ENCODE assay signal across 2 cellular contexts in the genomic region with DNA sequence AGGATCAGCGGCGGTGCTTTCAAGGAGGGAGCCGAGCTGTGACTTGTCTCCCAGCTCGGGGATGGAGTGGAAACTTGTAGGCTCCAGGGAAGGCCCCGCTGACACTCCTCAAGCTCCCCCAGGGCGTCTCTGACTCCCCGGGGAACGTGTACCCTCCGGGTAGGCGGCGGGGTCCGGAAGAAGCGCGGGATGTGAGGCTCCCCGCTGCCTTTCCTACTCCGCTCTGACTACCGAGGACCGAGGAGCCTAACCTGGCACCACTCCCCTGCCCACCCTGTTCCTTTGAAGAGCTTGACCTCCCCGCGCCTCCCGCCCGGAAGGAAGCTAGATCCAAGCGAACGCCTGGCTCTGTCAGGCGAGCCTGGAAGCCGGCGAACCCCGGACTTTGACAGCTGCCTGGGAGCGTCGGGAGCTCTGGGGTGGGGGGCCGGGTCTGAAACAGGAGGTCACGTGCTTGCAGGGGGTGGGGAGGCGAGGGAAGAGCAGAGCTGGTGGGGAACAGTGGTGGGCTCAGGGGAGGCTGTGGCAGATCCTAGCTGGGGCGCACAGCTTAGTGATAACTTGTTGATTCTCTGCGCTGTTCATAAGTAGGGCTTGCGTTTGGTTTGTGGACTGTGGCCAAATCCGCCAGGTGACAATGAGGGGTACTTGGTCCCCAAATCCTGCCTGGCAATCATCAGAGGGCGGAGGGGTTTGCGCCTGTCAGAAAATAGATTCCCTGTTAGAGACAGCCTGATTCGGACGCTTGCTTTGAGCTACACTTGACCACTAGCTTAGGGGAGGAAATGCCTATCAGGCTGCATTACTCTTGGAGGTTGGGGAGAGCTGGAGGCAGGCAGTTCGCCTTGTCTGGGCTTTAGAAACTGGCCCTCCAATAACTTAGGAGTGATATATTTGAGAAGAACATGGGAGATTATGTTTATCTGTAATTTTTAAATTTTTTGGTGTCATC.
TF ChIP-seq lines count a peak whose summit lies in the region.

No MANE protein-coding gene starts in this region.

TF ChIP-seq in IMR-90, 13 proteins besides CTCF, POLR2A, EP300 and RAD21 (continued from another document):
- TF ChIP-seq MAFK (IDR thresholded peaks at IDR 0.05; ENCODE audit: low read depth, low read length) (no peak), CHD1 (IDR thresholded peaks at IDR 0.05; ENCODE audit: low read depth, low read length) (no peak), CEBPB (IDR thresholded peaks at IDR 0.05; ENCODE audit: low read depth, low read length) (no peak), MXI1 (IDR thresholded peaks at IDR 0.05; ENCODE audit: borderline replicate concordance, low read depth, low read length) (no peak), BHLHE40 (IDR thresholded peaks at IDR 0.05; ENCODE audit: low read depth, low read length) (no peak), SMC3 (IDR thresholded peaks at IDR 0.05; ENCODE audit: low read depth, low read length) (no peak), MAZ (IDR thresholded peaks at IDR 0.05; ENCODE audit: borderline replicate concordance, low read depth, low read length) (no peak), RFX5 (IDR thresholded peaks at IDR 0.05; ENCODE audit: low read depth, low read length) (no peak), RCOR1 (IDR thresholded peaks at IDR 0.05; ENCODE audit: insufficient replicate concordance, low read length) (no peak)
- TF ChIP-seq, protein P1, sequence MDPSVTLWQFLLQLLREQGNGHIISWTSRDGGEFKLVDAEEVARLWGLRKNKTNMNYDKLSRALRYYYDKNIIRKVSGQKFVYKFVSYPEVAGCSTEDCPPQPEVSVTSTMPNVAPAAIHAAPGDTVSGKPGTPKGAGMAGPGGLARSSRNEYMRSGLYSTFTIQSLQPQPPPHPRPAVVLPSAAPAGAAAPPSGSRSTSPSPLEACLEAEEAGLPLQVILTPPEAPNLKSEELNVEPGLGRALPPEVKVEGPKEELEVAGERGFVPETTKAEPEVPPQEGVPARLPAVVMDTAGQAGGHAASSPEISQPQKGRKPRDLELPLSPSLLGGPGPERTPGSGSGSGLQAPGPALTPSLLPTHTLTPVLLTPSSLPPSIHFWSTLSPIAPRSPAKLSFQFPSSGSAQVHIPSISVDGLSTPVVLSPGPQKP (IDR thresholded peaks at IDR 0.05; ENCODE audit: borderline replicate concordance, low read depth, low read length) = no peak
- TF ChIP-seq, protein P2, sequence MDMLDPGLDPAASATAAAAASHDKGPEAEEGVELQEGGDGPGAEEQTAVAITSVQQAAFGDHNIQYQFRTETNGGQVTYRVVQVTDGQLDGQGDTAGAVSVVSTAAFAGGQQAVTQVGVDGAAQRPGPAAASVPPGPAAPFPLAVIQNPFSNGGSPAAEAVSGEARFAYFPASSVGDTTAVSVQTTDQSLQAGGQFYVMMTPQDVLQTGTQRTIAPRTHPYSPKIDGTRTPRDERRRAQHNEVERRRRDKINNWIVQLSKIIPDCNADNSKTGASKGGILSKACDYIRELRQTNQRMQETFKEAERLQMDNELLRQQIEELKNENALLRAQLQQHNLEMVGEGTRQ (IDR thresholded peaks at IDR 0.05; ENCODE audit: low read depth, low read length) = no peak

TF ChIP-seq in neural cell, 6 proteins besides CTCF, POLR2A, EP300 and RAD21 (continued from another document):
- TF ChIP-seq, protein P3, sequence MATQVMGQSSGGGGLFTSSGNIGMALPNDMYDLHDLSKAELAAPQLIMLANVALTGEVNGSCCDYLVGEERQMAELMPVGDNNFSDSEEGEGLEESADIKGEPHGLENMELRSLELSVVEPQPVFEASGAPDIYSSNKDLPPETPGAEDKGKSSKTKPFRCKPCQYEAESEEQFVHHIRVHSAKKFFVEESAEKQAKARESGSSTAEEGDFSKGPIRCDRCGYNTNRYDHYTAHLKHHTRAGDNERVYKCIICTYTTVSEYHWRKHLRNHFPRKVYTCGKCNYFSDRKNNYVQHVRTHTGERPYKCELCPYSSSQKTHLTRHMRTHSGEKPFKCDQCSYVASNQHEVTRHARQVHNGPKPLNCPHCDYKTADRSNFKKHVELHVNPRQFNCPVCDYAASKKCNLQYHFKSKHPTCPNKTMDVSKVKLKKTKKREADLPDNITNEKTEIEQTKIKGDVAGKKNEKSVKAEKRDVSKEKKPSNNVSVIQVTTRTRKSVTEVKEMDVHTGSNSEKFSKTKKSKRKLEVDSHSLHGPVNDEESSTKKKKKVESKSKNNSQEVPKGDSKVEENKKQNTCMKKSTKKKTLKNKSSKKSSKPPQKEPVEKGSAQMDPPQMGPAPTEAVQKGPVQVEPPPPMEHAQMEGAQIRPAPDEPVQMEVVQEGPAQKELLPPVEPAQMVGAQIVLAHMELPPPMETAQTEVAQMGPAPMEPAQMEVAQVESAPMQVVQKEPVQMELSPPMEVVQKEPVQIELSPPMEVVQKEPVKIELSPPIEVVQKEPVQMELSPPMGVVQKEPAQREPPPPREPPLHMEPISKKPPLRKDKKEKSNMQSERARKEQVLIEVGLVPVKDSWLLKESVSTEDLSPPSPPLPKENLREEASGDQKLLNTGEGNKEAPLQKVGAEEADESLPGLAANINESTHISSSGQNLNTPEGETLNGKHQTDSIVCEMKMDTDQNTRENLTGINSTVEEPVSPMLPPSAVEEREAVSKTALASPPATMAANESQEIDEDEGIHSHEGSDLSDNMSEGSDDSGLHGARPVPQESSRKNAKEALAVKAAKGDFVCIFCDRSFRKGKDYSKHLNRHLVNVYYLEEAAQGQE (IDR thresholded peaks at IDR 0.05; ENCODE audit: borderline replicate concordance) = no peak
- TF ChIP-seq SMC3 (conservative IDR thresholded peaks at IDR 0.05; ENCODE audit: poor library complexity) (no peak), MXI1 (conservative IDR thresholded peaks at IDR 0.05; ENCODE audit: poor library complexity, severe bottlenecking) (no peak), POLR2AphosphoS5 (IDR thresholded peaks at IDR 0.05) (peak; percentile 5)
